Comparison of ENCODE assay signal across 10 cellular contexts in genomic region chr6:11198663-11199603, GRCh38. TPM values are rescaled to one million over a fixed set of nuclear protein-coding genes. Genes with fewer than 3 reads are reported as not detected.
A peak's percentile ranks its signal among the peaks of the same experiment; 100 is the strongest.
DNase-seq lines count a peak whose midpoint lies in the region; ATAC-seq and TF ChIP-seq lines count a peak whose summit lies in the region.
"Had no signal": no experiment of that assay in that cellular context is flagged by ENCODE, and none has a peak within 500 bp of the region (broad histone marks: within the 10 kb centered on the region; RNA-seq: fewer than 3 reads in every experiment).

No MANE protein-coding gene starts in this region.

- H3K4me1 Mint-ChIP-seq in CD4-positive, alpha-beta T cell (ENCODE audit: low read depth): peaks cover 61% of the 10 kb centered on the region
- H3K4me1 Mint-ChIP-seq in HFFc6 (ENCODE audit: low read depth) (peaks cover 99% of the 10 kb centered on the region), mesothelial cell of epicardium (peaks cover 59% of the 10 kb centered on the region)

- H3K27me3 ChIP-seq in CD4-positive, alpha-beta T cell (ENCODE audit: control insufficient read depth, insufficient read depth, low read length): no peaks in the 10 kb centered on the region
- H3K27me3 ChIP-seq: cardiac muscle cell had no signal

- peak; percentile 87 for ATAC-seq in CD4-positive, alpha-beta T cell (ENCODE audit: poor library complexity)
- no peak for ATAC-seq in GM21360 (IDR thresholded peaks at IDR 0.05; ENCODE audit: unreplicated experiment)
- ATAC-seq in GM18502 (IDR thresholded peaks at IDR 0.05; ENCODE audit: poor library complexity, unreplicated experiment): no peak

- TF ChIP-seq CTCF in CD4-positive, alpha-beta T cell (IDR thresholded peaks at IDR 0.05): no peak
- TF ChIP-seq CTCF in HFFc6 (IDR thresholded peaks at IDR 0.05) (no peak), mesothelial cell of epicardium (IDR thresholded peaks at IDR 0.05; ENCODE audit: unreplicated experiment) (no peak)

- no peaks in the 10 kb centered on the region for H3K27me3 Mint-ChIP-seq in CD4-positive, alpha-beta T cell
- H3K27me3 Mint-ChIP-seq in HFFc6 (ENCODE audit: insufficient read depth): no peaks in the 10 kb centered on the region
- H3K27me3 Mint-ChIP-seq in mesothelial cell of epicardium (ENCODE audit: low read depth): no peaks in the 10 kb centered on the region

- POLR2A ChIA-PET in CD4-positive, alpha-beta T cell (lab: Charles Lee): interaction anchor here (0.6 to 2.0 kb wide), 6 partner anchors 23 to 216 kb away, joined by 3 to 7 read pairs (median 4); partner anchors contain the start of gene NEDD9

- no peak overlapping the region for H3K27ac ChIP-seq in CD4-positive, alpha-beta T cell (ENCODE audit: low read depth, low read length)
- H3K27ac ChIP-seq: cardiac muscle cell, SK-N-MC had no signal

- H3K9me3 ChIP-seq in CD4-positive, alpha-beta T cell (ENCODE audit: control insufficient read depth, low read length): no peaks in the 10 kb centered on the region

- no peaks in the 10 kb centered on the region for H3K9me3 Mint-ChIP-seq in CD4-positive, alpha-beta T cell
- H3K9me3 Mint-ChIP-seq in HFFc6: no peaks in the 10 kb centered on the region
- no peaks in the 10 kb centered on the region for H3K9me3 Mint-ChIP-seq in mesothelial cell of epicardium

- H3K36me3 Mint-ChIP-seq in CD4-positive, alpha-beta T cell (ENCODE audit: low read depth): peaks cover 51% of the 10 kb centered on the region
- H3K36me3 Mint-ChIP-seq in HFFc6 (ENCODE audit: low read depth): peaks cover 46% of the 10 kb centered on the region
- H3K36me3 Mint-ChIP-seq in mesothelial cell of epicardium: peaks cover 23% of the 10 kb centered on the region

- H3K27ac Mint-ChIP-seq in CD4-positive, alpha-beta T cell: peak overlapping the region; percentile 88
- H3K27ac Mint-ChIP-seq in HFFc6: peak overlapping the region; percentile 94
- peak overlapping the region; percentile 79 for H3K27ac Mint-ChIP-seq in mesothelial cell of epicardium

- CTCF ChIA-PET in CD4-positive, alpha-beta T cell (lab: Charles Lee): interaction anchor here (1.3 kb wide), 1 partner anchor 18 kb away, joined by 5 read pairs; no protein-coding TSS in a partner anchor

- intact Hi-C loops in CD4-positive, alpha-beta T cell (cut with DNase I, micrococcal nuclease): loop anchor here (2.0 to 5.0 kb wide), 2 partner anchors 33 to 34 kb away; partner anchors contain the start of gene NEDD9 (in 2 of the 2)

- H3K4me3 Mint-ChIP-seq in CD4-positive, alpha-beta T cell: peak overlapping the region; percentile 48
- H3K4me3 Mint-ChIP-seq in HFFc6: peak overlapping the region; percentile 50; the same call in 1 of the 2 replicates
- no peak overlapping the region for H3K4me3 Mint-ChIP-seq in mesothelial cell of epicardium

- DNase-seq in CD4-positive, alpha-beta T cell: peak in 3 of 10 experiments; percentile 2 to 16 (median 15)
- DNase-seq in HFFc6 (no peak), mesothelial cell of epicardium (ENCODE audit: low spot score in 2 of 2, unreplicated experiment in 2 of 2) (no peak), NCI-H2196 (lab: John Stamatoyannopoulos, UW; ENCODE audit: unreplicated experiment) (no peak), COR-L47 (lab: John Stamatoyannopoulos, UW) (no peak)
- DNase-seq in activated CD4-positive, alpha-beta T cell treated with anti-CD3 and anti-CD28 coated beads, Interleukin-2, amount 50 U/mL, for 1 hour: peak; percentile 9

RNA-seq across cellular contexts. Expression of gene NEDD9, which starts 33.5 kb away (rescaled TPM):
- 10 to 100 TPM; 40.9 to 44.3 TPM for total RNA-seq in CD4-positive, alpha-beta T cell
- 10 to 100 TPM; 10.3 to 19.9 (median 12.6) TPM for total RNA-seq in HFFc6 (2021; fragmentation: NEBNext Ultra II Directional; extraction: Animal tissue kit (Norgen Biotek cat#: 25700))
- total RNA-seq in mesothelial cell of epicardium: 25.5 to 28.6 TPM (median 27.4 TPM) in 3 replicates
